ENCODE assay signal across 15 cellular contexts in the genomic region with DNA sequence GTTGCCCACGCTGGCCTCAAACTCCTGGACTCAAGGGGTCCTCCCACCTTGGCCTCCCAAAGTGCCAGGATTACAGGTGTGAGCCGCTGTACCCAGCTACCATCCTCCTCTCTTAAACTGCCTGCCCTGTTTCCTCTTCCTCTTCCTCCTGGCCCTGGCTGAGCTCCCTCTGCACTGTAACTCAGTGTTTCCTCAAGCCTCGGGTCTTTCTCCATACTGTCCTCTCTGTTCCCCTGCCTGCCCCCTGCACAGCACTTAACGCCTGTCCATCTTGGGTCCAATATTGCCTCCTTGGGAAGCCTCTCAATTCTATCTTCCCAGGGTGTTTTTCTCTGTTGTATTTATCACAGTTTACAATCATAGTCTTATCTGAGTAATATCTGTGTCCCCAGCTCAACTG. TPM values are rescaled to one million over a fixed set of nuclear protein-coding genes. Genes with fewer than 3 reads are reported as not detected.
DNase-seq lines count a peak whose midpoint lies in the region; ATAC-seq and TF ChIP-seq lines count a peak whose summit lies in the region.
"Had no signal": no experiment of that assay in that cellular context is flagged by ENCODE, and none has a peak within 500 bp of the region (broad histone marks: within the 10 kb centered on the region; RNA-seq: fewer than 3 reads in every experiment).

No MANE protein-coding gene starts in this region.

- 76 to 77% methylated on average over 4 of the region's 4 CpGs for WGBS in body of pancreas, 2 donors

- no peak for ATAC-seq in natural killer cell treated with Interleukin-12 subunit alpha and Interleukin-12 subunit beta and Interleukin-15 and Interleukin-18, amount 100 ng/mL, for 72 hours
- no peak for ATAC-seq in natural killer cell
- no peak for ATAC-seq in body of pancreas
- ATAC-seq in naive B cell (ENCODE audit: low read depth in 2 of 2), result no peak
- ATAC-seq: activated naive CD4-positive, alpha-beta T cell treated with anti-CD3 and anti-CD28 coated beads, Interleukin-2, amount 50 U/mL, for 72 hours; HCT116; PC-3 had no signal

- TF ChIP-seq CTCF in natural killer cell (IDR thresholded peaks at IDR 0.05) (no peak), body of pancreas (IDR thresholded peaks at IDR 0.05) (no peak), uterus (IDR thresholded peaks at IDR 0.05) (no peak)

- no peaks in the 10 kb centered on the region for H3K9me3 ChIP-seq in body of pancreas
- no peaks in the 10 kb centered on the region for H3K9me3 ChIP-seq in uterus
- H3K9me3 ChIP-seq: colonic mucosa had no signal

- no peaks in the 10 kb centered on the region for H3K36me3 Mint-ChIP-seq in natural killer cell treated with Interleukin-12 subunit alpha and Interleukin-12 subunit beta and Interleukin-15 and Interleukin-18, amount 100 ng/mL, for 72 hours
- H3K36me3 Mint-ChIP-seq in natural killer cell, result no peaks in the 10 kb centered on the region
- peaks cover 0 to 7% of the 10 kb centered on the region in 2 donors for H3K36me3 Mint-ChIP-seq in naive B cell
- peaks cover 6% of the 10 kb centered on the region for H3K36me3 Mint-ChIP-seq in activated T-helper 2 cell treated with anti-CD3 and anti-CD28 coated beads, Interferon-gamma antibody, Interleukin-2, Interleukin-4, amounts not matched to agents 10 μg/mL and 5 μg/mL and 100 μg/mL, durations not matched to agents 14 hours and 24 hours and 36 hours (ENCODE audit: low read depth)

- H3K4me3 ChIP-seq in body of pancreas (no peak overlapping the region), uterus (no peak overlapping the region)
- H3K4me3 ChIP-seq: colonic mucosa had no signal

- no peak for TF ChIP-seq POLR2A in body of pancreas (IDR thresholded peaks at IDR 0.05)
- TF ChIP-seq POLR2A in uterus (IDR thresholded peaks at IDR 0.05), result no peak

- peaks cover 36 to 38% of the 10 kb centered on the region in 2 donors for H3K4me1 Mint-ChIP-seq in natural killer cell treated with Interleukin-12 subunit alpha and Interleukin-12 subunit beta and Interleukin-15 and Interleukin-18, amount 100 ng/mL, for 72 hours (ENCODE audit: low read depth in 2 of 2)
- H3K4me1 Mint-ChIP-seq in natural killer cell (peaks cover 33 to 47% of the 10 kb centered on the region in 2 donors), naive B cell (peaks cover 41 to 57% (median 44%) of the 10 kb centered on the region in 3 donors)
- H3K4me1 Mint-ChIP-seq in activated T-helper 2 cell treated with anti-CD3 and anti-CD28 coated beads, Interferon-gamma antibody, Interleukin-2, Interleukin-4, amounts not matched to agents 10 μg/mL and 5 μg/mL and 100 μg/mL, durations not matched to agents 14 hours and 24 hours and 36 hours (ENCODE audit: low read depth), result peaks cover 31% of the 10 kb centered on the region

- H3K4me1 ChIP-seq in body of pancreas (peaks cover 37% of the 10 kb centered on the region), uterus (peaks cover 0 to 6% of the 10 kb centered on the region in 2 donors)

- intact Hi-C loops in natural killer cell (cut with micrococcal nuclease) (no loop called here), body of pancreas (cut with DNase I) (no loop called here), uterus (cut with DNase I; ENCODE audit: low total_unique reads) (no loop called here)
- intact Hi-C loops in activated T-helper 2 cell treated with anti-CD3 and anti-CD28 coated beads, Interferon-gamma antibody, Interleukin-2, Interleukin-4, amounts not matched to agents 10 μg/mL and 5 μg/mL and 100 μg/mL, durations not matched to agents 14 hours and 24 hours and 36 hours (cut with micrococcal nuclease), result loop anchor here (5.0 to 10.0 kb wide), 3 partner anchors 179 to 1816 kb away; partner anchors contain the start of genes GSK3A and LTBP4

- no peaks in the 10 kb centered on the region for H3K36me3 ChIP-seq in body of pancreas (replicated peaks in 1 of 2; ENCODE audit: insufficient read depth in 1 of 2, low read depth in 2 of 2)
- H3K36me3 ChIP-seq in uterus, result no peaks in the 10 kb centered on the region
- H3K36me3 ChIP-seq: colonic mucosa had no signal

- H3K4me3 Mint-ChIP-seq in natural killer cell treated with Interleukin-12 subunit alpha and Interleukin-12 subunit beta and Interleukin-15 and Interleukin-18, amount 100 ng/mL, for 72 hours, result peak overlapping the region; percentile 92
- H3K4me3 Mint-ChIP-seq in natural killer cell (no peak overlapping the region), naive B cell (peak overlapping the region in 6 of 8 donors; percentile 45 to 100 (median 97))
- H3K4me3 Mint-ChIP-seq in activated T-helper 2 cell treated with anti-CD3 and anti-CD28 coated beads, Interferon-gamma antibody, Interleukin-2, Interleukin-4, amounts not matched to agents 10 μg/mL and 5 μg/mL and 100 μg/mL, durations not matched to agents 14 hours and 24 hours and 36 hours (ENCODE audit: low read depth), result no peak overlapping the region

- H3K27ac ChIP-seq in body of pancreas (peak overlapping the region in 3 of 4 donors; percentile 64 to 71 (median 70)), uterus (peak overlapping the region; percentile 37 to 48)
- H3K27ac ChIP-seq: colonic mucosa had no signal

- no peak for DNase-seq in natural killer cell treated with Interleukin-12 subunit alpha and Interleukin-12 subunit beta and Interleukin-15 and Interleukin-18, amount 100 ng/mL, for 72 hours (ENCODE audit: low spot score)
- DNase-seq in natural killer cell (no peak), body of pancreas (peak in 1 of 4 donors; percentile 1), naive B cell (no peak), uterus (no peak), NCI-H2196 treated with DMSO at 0.1 percent for 48 hours (lab: John Stamatoyannopoulos, UW; ENCODE audit: unreplicated experiment) (no peak), GM03348 (ENCODE audit: low spot score) (no peak)
- no peak for DNase-seq in activated T-helper 2 cell treated with anti-CD3 and anti-CD28 coated beads, Interferon-gamma antibody, Interleukin-2, Interleukin-4, amounts not matched to agents 10 μg/mL and 5 μg/mL and 100 μg/mL, durations not matched to agents 14 hours and 24 hours and 36 hours (ENCODE audit: low spot score)
- DNase-seq: activated CD4-positive, alpha-beta T cell treated with anti-CD3 and anti-CD28 coated beads, Interleukin-2, amount 50 U/mL, for 1 hour; colonic mucosa; NCI-H446 had no signal

- no peaks in the 10 kb centered on the region for H3K27me3 Mint-ChIP-seq in natural killer cell treated with Interleukin-12 subunit alpha and Interleukin-12 subunit beta and Interleukin-15 and Interleukin-18, amount 100 ng/mL, for 72 hours
- no peaks in the 10 kb centered on the region for H3K27me3 Mint-ChIP-seq in natural killer cell (ENCODE audit: low read depth in 2 of 2)
- no peaks in the 10 kb centered on the region for H3K27me3 Mint-ChIP-seq in naive B cell
- H3K27me3 Mint-ChIP-seq in activated T-helper 2 cell treated with anti-CD3 and anti-CD28 coated beads, Interferon-gamma antibody, Interleukin-2, Interleukin-4, amounts not matched to agents 10 μg/mL and 5 μg/mL and 100 μg/mL, durations not matched to agents 14 hours and 24 hours and 36 hours (ENCODE audit: low read depth), result no peaks in the 10 kb centered on the region

- no peaks in the 10 kb centered on the region for H3K9me3 Mint-ChIP-seq in natural killer cell treated with Interleukin-12 subunit alpha and Interleukin-12 subunit beta and Interleukin-15 and Interleukin-18, amount 100 ng/mL, for 72 hours
- no peaks in the 10 kb centered on the region for H3K9me3 Mint-ChIP-seq in natural killer cell
- H3K9me3 Mint-ChIP-seq in naive B cell, result no peaks in the 10 kb centered on the region
- H3K9me3 Mint-ChIP-seq in activated T-helper 2 cell treated with anti-CD3 and anti-CD28 coated beads, Interferon-gamma antibody, Interleukin-2, Interleukin-4, amounts not matched to agents 10 μg/mL and 5 μg/mL and 100 μg/mL, durations not matched to agents 14 hours and 24 hours and 36 hours, result no peaks in the 10 kb centered on the region
- H3K9me3 Mint-ChIP-seq: activated naive CD4-positive, alpha-beta T cell treated with anti-CD3 and anti-CD28 coated beads, Interleukin-2, amount 50 U/mL, for 72 hours had no signal

- peak overlapping the region in 1 of 2 donors; percentile 69 for H3K27ac Mint-ChIP-seq in natural killer cell treated with Interleukin-12 subunit alpha and Interleukin-12 subunit beta and Interleukin-15 and Interleukin-18, amount 100 ng/mL, for 72 hours
- peak overlapping the region in 1 of 2 donors; percentile 8 for H3K27ac Mint-ChIP-seq in natural killer cell
- H3K27ac Mint-ChIP-seq in naive B cell, result peak overlapping the region in 3 of 6 donors; percentile 33 to 49 (median 35)
- no peak overlapping the region for H3K27ac Mint-ChIP-seq in activated T-helper 2 cell treated with anti-CD3 and anti-CD28 coated beads, Interferon-gamma antibody, Interleukin-2, Interleukin-4, amounts not matched to agents 10 μg/mL and 5 μg/mL and 100 μg/mL, durations not matched to agents 14 hours and 24 hours and 36 hours
- H3K27ac Mint-ChIP-seq: activated naive CD4-positive, alpha-beta T cell treated with anti-CD3 and anti-CD28 coated beads, Interleukin-2, amount 50 U/mL, for 72 hours had no signal

- H3K27me3 ChIP-seq in body of pancreas (no peaks in the 10 kb centered on the region), uterus (no peaks in the 10 kb centered on the region)
- H3K27me3 ChIP-seq: colonic mucosa had no signal

RNA-seq across cellular contexts. Expression of gene LIPE, which starts 6.1 kb away (rescaled TPM):
- 10 to 100 TPM; 25.1 to 31.5 TPM for total RNA-seq in natural killer cell treated with Interleukin-12 subunit alpha and Interleukin-12 subunit beta and Interleukin-15 and Interleukin-18, amount 100 ng/mL, for 72 hours
- total RNA-seq in natural killer cell (10 to 100 TPM in 2 of 3 donors, 1 to 10 TPM in 1; 5.3 to 13.3 (median 11.7) TPM), body of pancreas (100 to 1,000 TPM in 1 of 2 donors, 1 to 10 TPM in 1; 8.3 to 357 TPM), uterus (10 to 100 TPM in 1 of 4 donors, 1 to 10 TPM in 1, not detected in 2; 9.5 to 26.0 TPM)
- 10 to 100 TPM in 4 of 6 donors, 1 to 10 TPM in 2; 7.2 to 16.5 (median 11.6) TPM for polyA plus RNA-seq in naive B cell (ENCODE audit: low read depth in 6 of 6)
- total RNA-seq in activated T-helper 2 cell treated with anti-CD3 and anti-CD28 coated beads, Interferon-gamma antibody, Interleukin-2, Interleukin-4, amounts not matched to agents 10 μg/mL and 5 μg/mL and 100 μg/mL, durations not matched to agents 14 hours and 24 hours and 36 hours, result 33.0 and 35.2 TPM in 2 replicates
- total RNA-seq: HT1080 had no signal

RNA-seq across cellular contexts. Expression of gene CXCL17, which starts 21.6 kb away (rescaled TPM):
- total RNA-seq in natural killer cell treated with Interleukin-12 subunit alpha and Interleukin-12 subunit beta and Interleukin-15 and Interleukin-18, amount 100 ng/mL, for 72 hours, result not detected
- total RNA-seq in natural killer cell (not detected), body of pancreas (10 to 100 TPM in 1 of 2 donors, 1 to 10 TPM in 1; 6.3 to 19.2 TPM), uterus (not detected)
- not detected for polyA plus RNA-seq in naive B cell (ENCODE audit: low read depth in 6 of 6)
- total RNA-seq in activated T-helper 2 cell treated with anti-CD3 and anti-CD28 coated beads, Interferon-gamma antibody, Interleukin-2, Interleukin-4, amounts not matched to agents 10 μg/mL and 5 μg/mL and 100 μg/mL, durations not matched to agents 14 hours and 24 hours and 36 hours, result not detected in 2 replicates
- total RNA-seq: activated naive CD4-positive, alpha-beta T cell treated with anti-CD3 and anti-CD28 coated beads, Interleukin-2, amount 50 U/mL, for 72 hours; colonic mucosa; HT1080 had no signal

RNA-seq across cellular contexts. Expression of gene CNFN, which starts 31.0 kb away (rescaled TPM):
- not detected for total RNA-seq in natural killer cell treated with Interleukin-12 subunit alpha and Interleukin-12 subunit beta and Interleukin-15 and Interleukin-18, amount 100 ng/mL, for 72 hours
- 1 to 10 TPM in 1 of 3 donors, not detected in 2; 1.3 TPM for total RNA-seq in natural killer cell
- total RNA-seq in body of pancreas, result not detected
- polyA plus RNA-seq in naive B cell (ENCODE audit: low read depth in 6 of 6), result 10 to 100 TPM; 24.1 to 53.3 (median 37.7) TPM
- total RNA-seq in uterus, result 1 to 10 TPM in 1 of 4 donors, not detected in 3; 2.6 TPM
- total RNA-seq in activated T-helper 2 cell treated with anti-CD3 and anti-CD28 coated beads, Interferon-gamma antibody, Interleukin-2, Interleukin-4, amounts not matched to agents 10 μg/mL and 5 μg/mL and 100 μg/mL, durations not matched to agents 14 hours and 24 hours and 36 hours, result 0.53 TPM in 1 of 2 replicates, not detected in the other
- total RNA-seq: activated naive CD4-positive, alpha-beta T cell treated with anti-CD3 and anti-CD28 coated beads, Interleukin-2, amount 50 U/mL, for 72 hours; HT1080 had no signal

Comparison
In these comparisons a context has a peak if more than half of its experiments do, and no peak if none do; other contexts are left out.
1. H3K4me3 Mint-ChIP-seq: peak in natural killer cell treated with Interleukin-12 subunit alpha and Interleukin-12 subunit beta and Interleukin-15 and Interleukin-18, amount 100 ng/mL, for 72 hours (single experiment) and naive B cell (6 of 8); none in natural killer cell (single experiment) and activated T-helper 2 cell treated with anti-CD3 and anti-CD28 coated beads, Interferon-gamma antibody, Interleukin-2, Interleukin-4, amounts not matched to agents 10 μg/mL and 5 μg/mL and 100 μg/mL, durations not matched to agents 14 hours and 24 hours and 36 hours (single experiment).